In the genomic region with DNA sequence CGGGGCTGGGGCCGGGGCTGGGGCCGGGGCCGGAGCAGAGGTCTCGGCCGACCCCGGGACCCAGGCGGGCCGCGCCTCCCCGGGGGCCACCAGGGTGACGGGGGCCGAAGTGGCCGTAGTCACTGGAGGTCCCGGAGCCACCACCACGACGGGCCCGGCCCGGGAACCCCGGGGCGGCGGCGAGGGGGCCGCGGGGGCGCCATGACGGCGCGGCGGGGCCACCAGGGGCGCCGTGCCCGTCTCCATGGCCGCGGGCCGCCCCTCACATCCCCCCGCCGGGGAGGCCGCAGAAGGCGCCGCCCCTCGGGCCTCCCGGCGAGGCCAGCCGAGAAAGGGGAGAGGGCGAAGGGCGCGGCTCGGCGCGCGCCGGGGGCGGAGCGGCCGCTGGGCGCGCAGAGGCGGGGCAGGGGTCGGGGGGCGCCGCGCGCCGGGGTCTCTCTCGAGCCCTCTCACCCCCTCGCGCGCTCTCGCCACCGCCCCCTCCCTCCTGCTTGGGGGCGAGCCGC, we compare ENCODE assay signal across 8 cellular contexts. TPM values are rescaled to one million over a fixed set of nuclear protein-coding genes. Genes with fewer than 3 reads are reported as not detected.
DNase-seq lines count a peak whose midpoint lies in the region; ATAC-seq and TF ChIP-seq lines count a peak whose summit lies in the region.

No MANE protein-coding gene starts in this region.

- no peak for DNase-seq in activated CD8-positive, alpha-beta memory T cell treated with anti-CD3 and anti-CD28 coated beads, Interleukin-2, amount 10 ng/mL, durations not matched to agents 7 days and 5 days
- DNase-seq in activated CD8-positive, alpha-beta memory T cell treated with anti-CD3 and anti-CD28 coated beads, Interleukin-2, amount 50 U/mL, for 48 hours, result no peak
- DNase-seq in caudate nucleus (lab: John Stamatoyannopoulos, UW) (no peak), COLO829 (ENCODE audit: low spot score) (no peak), NCI-H524 (lab: John Stamatoyannopoulos, UW) (no peak)

- H3K36me3 Mint-ChIP-seq in activated CD8-positive, alpha-beta memory T cell treated with anti-CD3 and anti-CD28 coated beads, Interleukin-2, amount 10 ng/mL, durations not matched to agents 7 days and 5 days, result peaks cover 30% of the 10 kb centered on the region
- peaks cover 18% of the 10 kb centered on the region for H3K36me3 Mint-ChIP-seq in nephron (ENCODE audit: low read depth)

- peak in 1 of 3 experiments; percentile 27 for TF ChIP-seq CTCF in nephron (IDR thresholded peaks at IDR 0.05; ENCODE audit: unreplicated experiment in 3 of 3)

- no peaks in the 10 kb centered on the region for H3K27me3 Mint-ChIP-seq in activated CD8-positive, alpha-beta memory T cell treated with anti-CD3 and anti-CD28 coated beads, Interleukin-2, amount 10 ng/mL, durations not matched to agents 7 days and 5 days
- H3K27me3 Mint-ChIP-seq in nephron (ENCODE audit: low read depth), result no peaks in the 10 kb centered on the region

- peak; percentile 5 for ATAC-seq in activated CD8-positive, alpha-beta memory T cell treated with anti-CD3 and anti-CD28 coated beads, Interleukin-2, amount 10 ng/mL, durations not matched to agents 7 days and 5 days
- peak; percentile 2 for ATAC-seq in HG03469 (IDR thresholded peaks at IDR 0.05; ENCODE audit: unreplicated experiment)
- ATAC-seq in HG03520 (IDR thresholded peaks at IDR 0.05; ENCODE audit: unreplicated experiment), result no peak

- no peaks in the 10 kb centered on the region for H3K9me3 Mint-ChIP-seq in activated CD8-positive, alpha-beta memory T cell treated with anti-CD3 and anti-CD28 coated beads, Interleukin-2, amount 10 ng/mL, durations not matched to agents 7 days and 5 days (ENCODE audit: low read depth)
- no peaks in the 10 kb centered on the region for H3K9me3 Mint-ChIP-seq in nephron

- peak overlapping the region; percentile 94 for H3K27ac Mint-ChIP-seq in activated CD8-positive, alpha-beta memory T cell treated with anti-CD3 and anti-CD28 coated beads, Interleukin-2, amount 10 ng/mL, durations not matched to agents 7 days and 5 days
- no peak overlapping the region for H3K27ac Mint-ChIP-seq in nephron

- H3K4me3 Mint-ChIP-seq in activated CD8-positive, alpha-beta memory T cell treated with anti-CD3 and anti-CD28 coated beads, Interleukin-2, amount 10 ng/mL, durations not matched to agents 7 days and 5 days, result peak overlapping the region; percentile 95
- H3K4me3 Mint-ChIP-seq in nephron, result peak overlapping the region; percentile 80 to 87 (median 87)

- CTCF ChIA-PET in activated CD8-positive, alpha-beta memory T cell treated with anti-CD3 and anti-CD28 coated beads, Interleukin-2, amount 10 ng/mL, durations not matched to agents 7 days and 5 days (lab: Charles Lee), result interaction anchor here (1.0 to 7.3 kb wide), 8 partner anchors 16 to 184 kb away, joined by 3 to 61 read pairs (median 6); a partner anchor contains a TSS

- peak overlapping the region; percentile 75 for H3K27ac ChIP-seq in caudate nucleus (ENCODE audit: low read depth, low read length)

- peaks cover 45% of the 10 kb centered on the region for H3K4me1 Mint-ChIP-seq in activated CD8-positive, alpha-beta memory T cell treated with anti-CD3 and anti-CD28 coated beads, Interleukin-2, amount 10 ng/mL, durations not matched to agents 7 days and 5 days
- H3K4me1 Mint-ChIP-seq in nephron, result peaks cover 43% of the 10 kb centered on the region

RNA-seq across cellular contexts. Expression of a gene that starts 0.3 kb away (rescaled TPM):
- 10 to 100 TPM; 84.1 to 87.3 TPM for total RNA-seq in activated CD8-positive, alpha-beta memory T cell treated with anti-CD3 and anti-CD28 coated beads, Interleukin-2, amount 10 ng/mL, durations not matched to agents 7 days and 5 days

RNA-seq across cellular contexts. Expression of a gene that starts 4.6 kb away (rescaled TPM):
- 1 to 10 TPM in 1 of 2 experiments, not detected in 1; 1.0 TPM for total RNA-seq in activated CD8-positive, alpha-beta memory T cell treated with anti-CD3 and anti-CD28 coated beads, Interleukin-2, amount 10 ng/mL, durations not matched to agents 7 days and 5 days

RNA-seq across cellular contexts. Expression of a gene that starts 12.4 kb away (rescaled TPM):
- total RNA-seq in activated CD8-positive, alpha-beta memory T cell treated with anti-CD3 and anti-CD28 coated beads, Interleukin-2, amount 10 ng/mL, durations not matched to agents 7 days and 5 days, result 100 to 1,000 TPM; 259 to 278 TPM

RNA-seq across cellular contexts. Expression of a gene that starts 14.9 kb away (rescaled TPM):
- 10 to 100 TPM; 70.0 to 94.9 TPM for total RNA-seq in activated CD8-positive, alpha-beta memory T cell treated with anti-CD3 and anti-CD28 coated beads, Interleukin-2, amount 10 ng/mL, durations not matched to agents 7 days and 5 days

RNA-seq across cellular contexts. Expression of a gene that starts 25.2 kb away (rescaled TPM):
- 10 to 100 TPM; 13.7 to 15.6 TPM for total RNA-seq in activated CD8-positive, alpha-beta memory T cell treated with anti-CD3 and anti-CD28 coated beads, Interleukin-2, amount 10 ng/mL, durations not matched to agents 7 days and 5 days
